ENCODE assay signal across 8 cellular contexts in the genomic region with DNA sequence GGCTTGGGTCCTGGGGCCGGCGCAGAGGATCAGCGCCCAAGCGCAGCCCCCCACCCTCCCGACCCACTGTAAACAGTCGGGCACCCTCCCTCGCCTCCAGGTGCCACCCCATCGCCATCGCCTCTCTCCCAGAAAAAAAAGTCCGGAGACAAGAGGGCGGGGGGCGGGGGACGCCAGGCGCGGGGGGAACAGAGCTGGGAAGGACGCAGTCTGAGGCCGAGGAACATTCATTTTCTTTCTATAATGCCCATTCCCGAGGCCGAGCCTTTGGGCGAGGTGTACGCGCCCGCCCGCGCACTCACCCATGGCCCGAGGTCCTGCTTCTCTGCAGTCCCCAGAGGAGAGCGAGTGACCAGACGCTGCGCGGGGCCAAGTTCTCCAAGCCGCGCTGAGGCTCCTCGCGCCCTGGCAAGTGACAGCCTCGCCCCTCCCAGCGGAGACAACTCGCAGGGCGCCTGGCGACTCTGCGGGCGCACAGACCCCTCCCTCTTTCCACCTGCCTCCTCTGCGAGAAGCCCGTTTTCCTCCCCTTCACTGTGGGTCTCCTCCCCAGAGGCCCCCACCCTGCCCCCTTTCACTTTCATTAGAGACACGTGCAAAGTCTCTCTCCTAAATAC.
DNase-seq lines count a peak whose midpoint lies in the region; ATAC-seq and TF ChIP-seq lines count a peak whose summit lies in the region.

No MANE protein-coding gene starts in this region.

- DNase-seq in CD1c-positive myeloid dendritic cell (ENCODE audit: extremely low spot score), result peak; percentile 24
- peak; percentile 63 for DNase-seq in germinal center (ENCODE audit: low spot score)
- DNase-seq in omental fat pad (ENCODE audit: low spot score), result no peak
- DNase-seq in NCI-H2171 treated with DMSO at 0.1 percent for 48 hours (lab: John Stamatoyannopoulos, UW), result no peak

- ATAC-seq in GM19035 (IDR thresholded peaks at IDR 0.05; ENCODE audit: unreplicated experiment) (peak; percentile 67), HG03378 (IDR thresholded peaks at IDR 0.05; ENCODE audit: unreplicated experiment) (peak; percentile 60), omental fat pad (ENCODE audit: low FRiP score) (peak; percentile 60), HG02623 (IDR thresholded peaks at IDR 0.05; ENCODE audit: unreplicated experiment) (no peak)

- H3K4me3 ChIP-seq in WI38 (ENCODE audit: low read depth, low read length), result peak overlapping the region; percentile 56

- TF ChIP-seq CTCF in WI38 (IDR thresholded peaks at IDR 0.05; ENCODE audit: low read depth, low read length), result no peak
- no peak for TF ChIP-seq CTCF in omental fat pad (IDR thresholded peaks at IDR 0.05)

Comparison
In these comparisons a context has a peak if more than half of its experiments do, and no peak if none do; other contexts are left out.
1. DNase-seq: peak in CD1c-positive myeloid dendritic cell (single experiment) and germinal center (single experiment); none in omental fat pad (single experiment) and NCI-H2171 treated with DMSO at 0.1 percent for 48 hours (single experiment).